Comparison of ENCODE assay signal across 15 cellular contexts in the genomic region with DNA sequence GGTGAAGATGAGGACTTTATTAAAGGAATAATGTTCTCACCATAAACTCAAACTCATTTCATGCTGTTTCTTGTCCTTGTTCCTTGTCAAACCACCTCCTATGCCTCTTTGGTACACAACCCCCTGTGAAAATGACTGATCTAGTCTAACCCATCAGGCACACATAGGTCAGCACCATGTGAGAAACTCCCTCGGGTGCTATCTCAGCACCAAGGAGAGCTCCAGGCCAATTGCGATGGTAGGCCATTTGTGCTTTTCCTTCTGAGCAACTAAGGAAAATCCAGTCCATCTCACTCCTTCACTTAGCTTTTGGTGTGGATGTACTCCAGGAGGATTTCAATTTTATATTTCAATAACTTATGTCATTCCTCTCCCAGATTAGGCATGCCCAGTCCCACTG.
A peak's percentile ranks its signal among the peaks of the same experiment; 100 is the strongest.
DNase-seq lines count a peak whose midpoint lies in the region; ATAC-seq, FAIRE-seq and TF ChIP-seq lines count a peak whose summit lies in the region.
"Had no signal": no experiment of that assay in that cellular context is flagged by ENCODE, and none has a peak within 500 bp of the region (broad histone marks: within the 10 kb centered on the region; RNA-seq: fewer than 3 reads in every experiment).

No MANE protein-coding gene starts in this region.

- no peak for TF ChIP-seq RAD21 in liver (IDR thresholded peaks at IDR 0.05)

- FAIRE-seq in bronchial epithelial cell (lab: Jason Lieb, UNC): no peak
- FAIRE-seq: GM12892 had no signal

- intact Hi-C loops in OCI-LY7 (cut with micrococcal nuclease; ENCODE audit: unreplicated experiment): no loop called here

- H3K4me3 ChIP-seq in OCI-LY7 (ENCODE audit: low read depth, low read length, poor library complexity, severe bottlenecking) (no peak overlapping the region), bronchial epithelial cell (ENCODE audit: low read depth, low read length) (no peak overlapping the region), liver (ENCODE audit: low read depth in 1 of 3, low read length in 3 of 3) (no peak overlapping the region)
- H3K4me3 ChIP-seq: skin epidermis had no signal

- no peak overlapping the region for H3K4me2 ChIP-seq in OCI-LY7 (ENCODE audit: low read length)

- no peak overlapping the region for H2AFZ ChIP-seq in OCI-LY7 (ENCODE audit: low read length)

- no peaks in the 10 kb centered on the region for H3K4me1 Mint-ChIP-seq in activated CD4-positive, alpha-beta memory T cell treated with anti-CD3 and anti-CD28 coated beads, Interleukin-2, amount 10 ng/mL, durations not matched to agents 7 days and 5 days
- H3K4me1 Mint-ChIP-seq: activated naive CD8-positive, alpha-beta T cell treated with anti-CD3 and anti-CD28 coated beads, Interleukin-2, amount 10 ng/mL, durations not matched to agents 7 days and 5 days; naive thymus-derived CD4-positive, alpha-beta T cell had no signal

- no peaks in the 10 kb centered on the region for H3K36me3 Mint-ChIP-seq in activated CD4-positive, alpha-beta memory T cell treated with anti-CD3 and anti-CD28 coated beads, Interleukin-2, amount 10 ng/mL, durations not matched to agents 7 days and 5 days (ENCODE audit: low read depth)
- H3K36me3 Mint-ChIP-seq: activated naive CD8-positive, alpha-beta T cell treated with anti-CD3 and anti-CD28 coated beads, Interleukin-2, amount 10 ng/mL, durations not matched to agents 7 days and 5 days; naive thymus-derived CD4-positive, alpha-beta T cell had no signal

- H3K27ac Mint-ChIP-seq in activated CD4-positive, alpha-beta memory T cell treated with anti-CD3 and anti-CD28 coated beads, Interleukin-2, amount 10 ng/mL, durations not matched to agents 7 days and 5 days: no peak overlapping the region
- H3K27ac Mint-ChIP-seq: activated naive CD8-positive, alpha-beta T cell treated with anti-CD3 and anti-CD28 coated beads, Interleukin-2, amount 10 ng/mL, durations not matched to agents 7 days and 5 days; naive thymus-derived CD4-positive, alpha-beta T cell had no signal

- no peak overlapping the region for H3K9ac ChIP-seq in liver (ENCODE audit: low read depth in 1 of 2, low read length in 2 of 2)

- CTCF ChIA-PET in OCI-LY7 (lab: Charles Lee; ENCODE audit: unreplicated experiment): no interaction called here
- CTCF ChIA-PET in activated CD4-positive, alpha-beta memory T cell treated with anti-CD3 and anti-CD28 coated beads, Interleukin-2, amount 10 ng/mL, durations not matched to agents 7 days and 5 days (lab: Charles Lee): no interaction called here

- H3K27ac ChIP-seq in OCI-LY7 (ENCODE audit: low read depth, low read length, poor library complexity, severe bottlenecking) (no peak overlapping the region), liver (ENCODE audit: low read depth in 1 of 2, low read length in 2 of 2) (no peak overlapping the region)
- H3K27ac ChIP-seq: skin epidermis had no signal

- WGBS in liver: 27% methylated on average over 2 of the region's 2 CpGs

- no TSS peak for BruUV-seq in OCI-LY7 (replicated peaks; lab: Mats Ljungman, UMichigan)

- TF ChIP-seq CTCF in OCI-LY7 (conservative IDR thresholded peaks at IDR 0.05; ENCODE audit: low read length): no peak
- TF ChIP-seq CTCF in bronchial epithelial cell (IDR thresholded peaks at IDR 0.05; ENCODE audit: insufficient read depth, low read length, severe bottlenecking): no peak
- TF ChIP-seq CTCF in liver (IDR thresholded peaks at IDR 0.05; ENCODE audit: low read depth, low read length, missing input control): no peak

- ATAC-seq in GM21528 (IDR thresholded peaks at IDR 0.05; ENCODE audit: low FRiP score, unreplicated experiment) (no peak), HG03457 (IDR thresholded peaks at IDR 0.05; ENCODE audit: unreplicated experiment) (no peak)
- ATAC-seq: naive thymus-derived CD4-positive, alpha-beta T cell had no signal

- no peaks in the 10 kb centered on the region for H3K27me3 Mint-ChIP-seq in activated CD4-positive, alpha-beta memory T cell treated with anti-CD3 and anti-CD28 coated beads, Interleukin-2, amount 10 ng/mL, durations not matched to agents 7 days and 5 days
- H3K27me3 Mint-ChIP-seq: activated naive CD8-positive, alpha-beta T cell treated with anti-CD3 and anti-CD28 coated beads, Interleukin-2, amount 10 ng/mL, durations not matched to agents 7 days and 5 days; naive thymus-derived CD4-positive, alpha-beta T cell had no signal

- H3K36me3 ChIP-seq in OCI-LY7 (ENCODE audit: insufficient read depth, low read length) (no peaks in the 10 kb centered on the region), bronchial epithelial cell (ENCODE audit: control insufficient read depth, insufficient read depth, low read length) (no peaks in the 10 kb centered on the region), liver (ENCODE audit: control insufficient read depth in 4 of 4, insufficient read depth in 3 of 4, low read depth in 1 of 4, low read length in 3 of 4) (no peaks in the 10 kb centered on the region)

- no peaks in the 10 kb centered on the region for H3K27me3 ChIP-seq in bronchial epithelial cell (ENCODE audit: control insufficient read depth, insufficient read depth, low read length)
- H3K27me3 ChIP-seq in liver (ENCODE audit: control insufficient read depth in 4 of 4, insufficient read depth in 4 of 4, low read length in 3 of 4): peaks cover 0 to 5% (median 0%) of the 10 kb centered on the region in 4 donors

- H3K79me2 ChIP-seq in OCI-LY7 (ENCODE audit: insufficient read depth, low read depth, low read length): no peaks in the 10 kb centered on the region

- no peaks in the 10 kb centered on the region for H3K9me2 ChIP-seq in OCI-LY7 (ENCODE audit: insufficient read depth, low read length)

- no peaks in the 10 kb centered on the region for H4K20me1 ChIP-seq in OCI-LY7 (ENCODE audit: insufficient read depth, low read length)

- no peaks in the 10 kb centered on the region for H3K9me3 Mint-ChIP-seq in activated CD4-positive, alpha-beta memory T cell treated with anti-CD3 and anti-CD28 coated beads, Interleukin-2, amount 10 ng/mL, durations not matched to agents 7 days and 5 days
- H3K9me3 Mint-ChIP-seq: activated naive CD8-positive, alpha-beta T cell treated with anti-CD3 and anti-CD28 coated beads, Interleukin-2, amount 10 ng/mL, durations not matched to agents 7 days and 5 days had no signal

- no peak overlapping the region for H3K4me3 Mint-ChIP-seq in activated CD4-positive, alpha-beta memory T cell treated with anti-CD3 and anti-CD28 coated beads, Interleukin-2, amount 10 ng/mL, durations not matched to agents 7 days and 5 days
- H3K4me3 Mint-ChIP-seq: activated naive CD8-positive, alpha-beta T cell treated with anti-CD3 and anti-CD28 coated beads, Interleukin-2, amount 10 ng/mL, durations not matched to agents 7 days and 5 days; naive thymus-derived CD4-positive, alpha-beta T cell had no signal

- no peaks in the 10 kb centered on the region for H3K9me3 ChIP-seq in OCI-LY7 (ENCODE audit: low read length)
- H3K9me3 ChIP-seq in liver (ENCODE audit: control insufficient read depth in 4 of 4, low read length in 3 of 4): no peaks in the 10 kb centered on the region

- H3K4me1 ChIP-seq in OCI-LY7 (ENCODE audit: insufficient read depth, low read length, poor library complexity, severe bottlenecking) (peaks cover 11% of the 10 kb centered on the region), liver (ENCODE audit: control insufficient read depth in 4 of 4, insufficient read depth in 4 of 4, low read length in 3 of 4) (no peaks in the 10 kb centered on the region)

- POLR2A ChIA-PET in OCI-LY7 (lab: Charles Lee): interaction anchor here (0.9 to 1.8 kb wide), 2 partner anchors 9 to 14 kb away, joined by 3 to 4 read pairs; no protein-coding TSS in a partner anchor
- POLR2A ChIA-PET in activated CD4-positive, alpha-beta memory T cell treated with anti-CD3 and anti-CD28 coated beads, Interleukin-2, amount 10 ng/mL, durations not matched to agents 7 days and 5 days (lab: Charles Lee): no interaction called here

- DNase-seq in EH (ENCODE audit: low read depth): peak; percentile 10
- peak; percentile 16 for DNase-seq in OCI-LY7 (ENCODE audit: low spot score)
- DNase-seq in bronchial epithelial cell (ENCODE audit: low read depth): peak; percentile 24
- DNase-seq in NCI-H345 treated with DMSO at 0.1 percent for 48 hours (lab: John Stamatoyannopoulos, UW; ENCODE audit: unreplicated experiment): no peak
- DNase-seq in activated CD4-positive, alpha-beta memory T cell treated with anti-CD3 and anti-CD28 coated beads, Interleukin-2, amount 10 ng/mL, durations not matched to agents 7 days and 5 days: no peak
- DNase-seq: activated CD8-positive, alpha-beta memory T cell treated with anti-CD3 and anti-CD28 coated beads for 24 hours; activated naive CD8-positive, alpha-beta T cell treated with anti-CD3 and anti-CD28 coated beads, Interleukin-2, amount 10 ng/mL, durations not matched to agents 7 days and 5 days; naive thymus-derived CD4-positive, alpha-beta T cell; NCI-H1048; NCI-H526 had no signal

TF ChIP-seq in liver, 16 proteins besides CTCF, POLR2A, EP300 and RAD21:
- TF ChIP-seq HNF4G (IDR thresholded peaks at IDR 0.05) (no peak), FOXA2 (IDR thresholded peaks at IDR 0.05) (no peak), REST (IDR thresholded peaks at IDR 0.05) (peak; percentile 96)

Comparison
In these comparisons a context has a peak if more than half of its experiments do, and no peak if none do; other contexts are left out.
1. DNase-seq: peak in EH (single experiment), OCI-LY7 (single experiment) and bronchial epithelial cell (single experiment); none in NCI-H345 treated with DMSO at 0.1 percent for 48 hours (single experiment) and activated CD4-positive, alpha-beta memory T cell treated with anti-CD3 and anti-CD28 coated beads, Interleukin-2, amount 10 ng/mL, durations not matched to agents 7 days and 5 days (single experiment).